1 cellular context compared by ENCODE assay signal in genomic region chr1:229648406-229648805, GRCh38.
TF ChIP-seq lines count a peak whose summit lies in the region.

No MANE protein-coding gene starts in this region.

TF ChIP-seq in K562, 482 proteins besides CTCF, POLR2A, EP300 and RAD21:
- peak; percentile 20; the same call in 1 of the 2 replicates for TF ChIP-seq ZBTB33 (CRISPR knock-in tag; IDR thresholded peaks at IDR 0.05)
- TF ChIP-seq RBM25 (IDR thresholded peaks at IDR 0.05; ENCODE audit: low read depth, low read length, severe bottlenecking) = peak; percentile 81
- TF ChIP-seq ADNP (tag; IDR thresholded peaks at IDR 0.05) = 0 out of 2 replicates have a peak, but pooled peaks have one; percentile 25
- TF ChIP-seq BCOR (IDR thresholded peaks at IDR 0.05) = peak; percentile 51; the same call in 1 of the 2 replicates
- no peak for TF ChIP-seq ZBTB12 (CRISPR knock-in tag; IDR thresholded peaks at IDR 0.05)
TF ChIP-seq in K562: peak in this region for 4.
